In the genomic region with DNA sequence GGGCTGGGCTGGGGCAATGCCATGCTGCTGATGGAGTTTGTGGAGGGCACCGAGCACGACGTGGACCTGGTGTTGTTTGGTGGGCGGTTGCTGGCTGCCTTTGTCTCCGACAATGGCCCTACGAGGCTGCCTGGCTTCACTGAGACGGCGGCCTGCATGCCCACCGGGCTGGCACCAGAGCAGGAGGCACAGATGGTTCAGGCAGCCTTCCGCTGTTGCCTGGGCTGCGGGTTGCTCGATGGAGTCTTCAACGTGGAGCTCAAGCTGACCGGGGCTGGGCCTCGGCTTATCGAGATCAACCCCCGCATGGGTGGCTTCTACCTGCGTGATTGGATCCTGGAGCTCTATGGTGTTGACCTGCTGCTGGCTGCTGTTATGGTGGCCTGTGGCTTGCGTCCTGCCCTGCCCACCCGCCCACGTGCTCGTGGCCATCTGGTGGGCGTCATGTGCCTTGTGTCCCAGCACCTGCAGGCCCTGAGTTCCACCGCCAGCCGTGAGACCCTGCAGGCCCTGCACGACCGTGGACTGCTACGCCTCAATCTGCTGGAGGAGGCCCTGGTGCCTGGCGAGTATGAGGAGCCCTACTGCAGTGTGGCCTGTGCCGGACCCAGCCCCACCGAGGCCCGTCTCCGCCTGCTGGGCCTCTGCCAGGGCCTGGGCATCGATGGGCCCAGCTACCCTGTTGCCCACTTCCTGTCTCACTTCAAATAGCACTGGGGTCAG, we compare ENCODE assay signal across 35 cellular contexts. TPM values are rescaled to one million over a fixed set of nuclear protein-coding genes. Genes with fewer than 3 reads are reported as not detected.
"Had no signal": no experiment of that assay in that cellular context is flagged by ENCODE, and none has a peak within 500 bp of the region (broad histone marks: within the 10 kb centered on the region; RNA-seq: fewer than 3 reads in every experiment).

No MANE protein-coding gene starts in this region.

- ATAC-seq: activated naive CD4-positive, alpha-beta T cell treated with anti-CD3 and anti-CD28 coated beads, Interleukin-2, amount 50 U/mL, for 72 hours; activated T-cell treated with anti-CD3 and anti-CD28 coated beads, Interleukin-2, amount 50 U/mL, for 72 hours; body of pancreas; effector memory CD8-positive, alpha-beta T cell; gastroesophageal sphincter; left cardiac atrium; left ventricle myocardium superior; psoas muscle had no signal

- H3K9ac ChIP-seq: parathyroid adenoma had no signal

- H3K27ac Mint-ChIP-seq: activated B cell treated with CpG ODN at 0.5 μM for 24 hours; activated naive CD4-positive, alpha-beta T cell treated with anti-CD3 and anti-CD28 coated beads, Interleukin-2, amount 50 U/mL, for 72 hours; activated T-cell treated with anti-CD3 and anti-CD28 coated beads, Interleukin-2, amount 50 U/mL, for 72 hours; T-helper 1 cell treated with Interleukin-12 subunit alpha and Interleukin-12 subunit beta and Interleukin-4 antibody, amounts not matched to agents 30 μg/mL and 1 μg/mL, for 36 hours had no signal

- H3K9me3 Mint-ChIP-seq: activated B cell treated with CpG ODN at 0.5 μM for 24 hours; activated naive CD4-positive, alpha-beta T cell treated with anti-CD3 and anti-CD28 coated beads, Interleukin-2, amount 50 U/mL, for 72 hours; activated T-cell treated with anti-CD3 and anti-CD28 coated beads, Interleukin-2, amount 50 U/mL, for 72 hours; effector memory CD8-positive, alpha-beta T cell; T-helper 1 cell treated with Interleukin-12 subunit alpha and Interleukin-12 subunit beta and Interleukin-4 antibody, amounts not matched to agents 30 μg/mL and 1 μg/mL, for 36 hours had no signal

- H2AFZ ChIP-seq: parathyroid adenoma had no signal

- H3K9me3 ChIP-seq: adrenal gland, body of pancreas, gastroesophageal sphincter, psoas muscle, testis, uterus had no signal

- DNase-seq: activated B cell treated with CpG ODN at 0.5 μM for 24 hours; activated CD4-positive, alpha-beta T cell treated with anti-CD3 and anti-CD28 coated beads, Interleukin-2, amount 50 U/mL, for 4 hours; activated naive CD4-positive, alpha-beta T cell; activated T-cell treated with anti-CD3 and anti-CD28 coated beads for 4 hours; activated T-cell treated with anti-CD3 and anti-CD28 coated beads, Interleukin-2, amount 50 U/mL, for 72 hours; adrenal gland; aorta; body of pancreas; cerebellar nuclear complex; cortex of kidney; effector memory CD8-positive, alpha-beta T cell; hippocampal formation; left cardiac atrium; left ventricle myocardium superior; occipital lobe; psoas muscle; stimulated activated CD4-positive, alpha-beta T cell treated with anti-CD3 and anti-CD28 coated beads, Interleukin-1b, Interleukin-23, amount 100 ng/mL, for 48 hours; stimulated activated CD4-positive, alpha-beta T cell treated with anti-CD3 and anti-CD28 coated beads, Interleukin-4, amount 100 ng/mL, for 4 hours; stimulated activated CD8-positive, alpha-beta memory T cell treated with anti-CD3 and anti-CD28 coated beads, Interleukin-4, amount 100 ng/mL, for 48 hours; stimulated activated naive CD4-positive, alpha-beta T cell treated with Interleukin-2 at 50 U/mL for 16 hours; SW 1271; testis; trophoblast cell; uterus had no signal

- FAIRE-seq: endothelial cell of umbilical vein, keratinocyte had no signal

- H3K27me3 Mint-ChIP-seq: activated B cell treated with CpG ODN at 0.5 μM for 24 hours; effector memory CD8-positive, alpha-beta T cell had no signal

- H3K4me3 ChIP-seq: adrenal gland, body of pancreas, gastroesophageal sphincter, psoas muscle, smooth muscle cell, testis, uterus had no signal

- H3K4me3 Mint-ChIP-seq: activated B cell treated with CpG ODN at 0.5 μM for 24 hours; activated T-cell treated with anti-CD3 and anti-CD28 coated beads, Interleukin-2, amount 50 U/mL, for 72 hours; effector memory CD8-positive, alpha-beta T cell; T-helper 1 cell treated with Interleukin-12 subunit alpha and Interleukin-12 subunit beta and Interleukin-4 antibody, amounts not matched to agents 30 μg/mL and 1 μg/mL, for 36 hours had no signal

- H3K36me3 ChIP-seq: adrenal gland, gastroesophageal sphincter, uterus had no signal

- H3K27ac ChIP-seq: adrenal gland, body of pancreas, gastroesophageal sphincter, parathyroid adenoma, psoas muscle, testis, uterus had no signal

- H3K4me2 ChIP-seq: smooth muscle cell had no signal

- H3K27me3 ChIP-seq: adrenal gland, body of pancreas, gastroesophageal sphincter, testis, uterus had no signal

RNA-seq across cellular contexts. Expression of a gene that starts 8.6 kb away (rescaled TPM):
- total RNA-seq: fibroblast of villous mesenchyme had no signal
- polyA plus RNA-seq: keratinocyte, neural cell had no signal

RNA-seq across cellular contexts. Expression of a gene that starts 13.4 kb away (rescaled TPM):
- total RNA-seq: endothelial cell of umbilical vein, fibroblast of villous mesenchyme, occipital lobe, smooth muscle cell had no signal
- polyA plus RNA-seq: fibroblast of lung, keratinocyte had no signal

RNA-seq across cellular contexts. Expression of a gene that starts 20.2 kb away (rescaled TPM):
- total RNA-seq: endothelial cell of umbilical vein, fibroblast of lung, fibroblast of villous mesenchyme, lung microvascular endothelial cell, smooth muscle cell had no signal
- polyA plus RNA-seq: endothelial cell of umbilical vein, keratinocyte, neural cell, smooth muscle cell had no signal
